ENCODE assay signal across 1 cellular context in the genomic region with DNA sequence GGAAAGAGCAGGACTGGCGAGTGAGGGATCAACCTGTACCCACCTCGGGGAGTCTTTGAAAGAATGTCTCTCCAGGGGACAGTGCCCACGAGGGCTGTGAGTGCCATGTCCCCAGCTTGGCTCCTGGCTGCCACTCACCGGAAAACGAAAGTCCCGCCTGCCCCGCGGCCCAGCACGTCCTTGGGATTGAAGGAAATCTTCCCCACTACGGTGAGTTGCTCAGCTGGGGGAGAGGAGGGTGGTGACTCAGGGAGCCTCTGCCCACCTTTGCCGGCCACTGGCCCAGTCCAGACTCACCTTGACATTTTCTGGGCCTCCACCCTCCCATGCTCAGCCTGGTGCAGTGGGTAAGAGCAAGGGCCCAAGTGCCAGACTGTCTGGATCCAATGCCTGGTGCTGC.
TF ChIP-seq lines count a peak whose summit lies in the region.

No MANE protein-coding gene starts in this region.

TF ChIP-seq in H1, 55 proteins besides CTCF, POLR2A, EP300 and RAD21:
- TF ChIP-seq SAP30 (IDR thresholded peaks at IDR 0.05; ENCODE audit: insufficient read depth, insufficient replicate concordance, low read length), result no peak
- no peak for TF ChIP-seq KDM5A (IDR thresholded peaks at IDR 0.05; ENCODE audit: low read length)
TF ChIP-seq in H1: peak in this region for 0.
